ENCODE assay signal across 8 cellular contexts in genomic region chr19:43826787-43827754, GRCh38. TPM values are rescaled to one million over a fixed set of nuclear protein-coding genes. Genes with fewer than 3 reads are reported as not detected.
DNase-seq lines count a peak whose midpoint lies in the region; ATAC-seq and TF ChIP-seq lines count a peak whose summit lies in the region.

TSS of gene ZNF283 (plus strand) at chr19:43827321. CDS start at chr19:43833505, 6,184 bp downstream.

- H3K27me3 ChIP-seq in layer of hippocampus (ENCODE audit: control insufficient read depth, insufficient read depth, low read length): no peaks in the 10 kb centered on the region

- POLR2A ChIA-PET in activated CD4-positive, alpha-beta T cell treated with anti-CD3 and anti-CD28 coated beads for 36 hours (lab: Charles Lee): interaction anchor here (0.6 to 0.7 kb wide), 2 partner anchors 33 to 103 kb away, joined by 3 read pairs; no protein-coding TSS in a partner anchor

- H3K27ac Mint-ChIP-seq in activated CD4-positive, alpha-beta T cell treated with anti-CD3 and anti-CD28 coated beads for 36 hours: peak within 1 kb of the TSS; percentile 60

- H3K27me3 Mint-ChIP-seq in activated CD4-positive, alpha-beta T cell treated with anti-CD3 and anti-CD28 coated beads for 36 hours: peaks cover 5% of the 10 kb centered on the region

- TF ChIP-seq CTCF in coronary artery (IDR thresholded peaks at IDR 0.05): no peak

- intact Hi-C loops in activated CD4-positive, alpha-beta T cell treated with anti-CD3 and anti-CD28 coated beads for 36 hours (cut with DNase I, micrococcal nuclease): loop anchor here (1.0 to 10.0 kb wide), 10 partner anchors 72 to 673 kb away; partner anchors contain the start of genes ZNF45 (in 2 of the 2), SMG9 (in 1 of the 2), ZNF180 (in 1 of the 2) and ZNF221 (in 1 of the 2)

- CTCF ChIA-PET in activated CD4-positive, alpha-beta T cell treated with anti-CD3 and anti-CD28 coated beads for 36 hours (lab: Charles Lee): interaction anchor here (0.5 to 1.2 kb wide), 6 partner anchors 8 to 427 kb away, joined by 3 to 4 read pairs (median 4); no protein-coding TSS in a partner anchor

- H3K9me3 Mint-ChIP-seq in activated CD4-positive, alpha-beta T cell treated with anti-CD3 and anti-CD28 coated beads for 36 hours (ENCODE audit: low read depth): peaks cover 5% of the 10 kb centered on the region

- H3K4me3 ChIP-seq in coronary artery: peak within 1 kb of the TSS; percentile 93

- ATAC-seq in HG03159 (IDR thresholded peaks at IDR 0.05; ENCODE audit: unreplicated experiment): peak; percentile 94
- ATAC-seq in activated CD4-positive, alpha-beta T cell treated with anti-CD3 and anti-CD28 coated beads for 36 hours: peak; percentile 99

- H3K4me3 Mint-ChIP-seq in activated CD4-positive, alpha-beta T cell treated with anti-CD3 and anti-CD28 coated beads for 36 hours: peak within 1 kb of the TSS; percentile 87

- H3K27ac ChIP-seq in coronary artery (peak within 1 kb of the TSS; percentile 66 to 84), layer of hippocampus (ENCODE audit: low read depth, low read length) (peak within 1 kb of the TSS; percentile 21)

- peaks cover 14% of the 10 kb centered on the region for H3K4me1 Mint-ChIP-seq in activated CD4-positive, alpha-beta T cell treated with anti-CD3 and anti-CD28 coated beads for 36 hours

- peaks cover 38% of the 10 kb centered on the region for H3K36me3 Mint-ChIP-seq in activated CD4-positive, alpha-beta T cell treated with anti-CD3 and anti-CD28 coated beads for 36 hours (ENCODE audit: low read depth)

- DNase-seq in NCI-H1417 (lab: John Stamatoyannopoulos, UW) (peak; percentile 66 to 95 (median 81)), NCI-H1417 treated with DMSO at 0.1 percent for 48 hours (lab: John Stamatoyannopoulos, UW) (no peak), NCI-H460 (ENCODE audit: extremely low read depth, low read depth) (peak; percentile 69), coronary artery (ENCODE audit: low spot score) (peak; percentile 92)
- DNase-seq in activated CD4-positive, alpha-beta T cell treated with anti-CD3 and anti-CD28 coated beads for 36 hours: peak; percentile 92
- DNase-seq in stimulated activated CD4-positive, alpha-beta T cell treated with anti-CD3 and anti-CD28 coated beads, Interleukin-1b, Interleukin-23, amount 100 ng/mL, for 1 hour (ENCODE audit: low read depth in 2 of 2): peak; percentile 47 to 68

RNA-seq across cellular contexts. Expression of gene ZNF283, which starts in this region (rescaled TPM):
- 5.5 and 9.6 TPM in 2 replicates for total RNA-seq in NCI-H460 (2014; rRNA removed; shearing (Covaris generic))
- polyA plus RNA-seq in NCI-H460 (2014; cell fraction: nucleus; rRNA removed): 5.7 and 10.0 TPM in 2 replicates
- total RNA-seq in activated CD4-positive, alpha-beta T cell treated with anti-CD3 and anti-CD28 coated beads for 36 hours: 1 to 10 TPM; 5.4 to 6.8 TPM
